12 cellular contexts compared by ENCODE assay signal in the genomic region with DNA sequence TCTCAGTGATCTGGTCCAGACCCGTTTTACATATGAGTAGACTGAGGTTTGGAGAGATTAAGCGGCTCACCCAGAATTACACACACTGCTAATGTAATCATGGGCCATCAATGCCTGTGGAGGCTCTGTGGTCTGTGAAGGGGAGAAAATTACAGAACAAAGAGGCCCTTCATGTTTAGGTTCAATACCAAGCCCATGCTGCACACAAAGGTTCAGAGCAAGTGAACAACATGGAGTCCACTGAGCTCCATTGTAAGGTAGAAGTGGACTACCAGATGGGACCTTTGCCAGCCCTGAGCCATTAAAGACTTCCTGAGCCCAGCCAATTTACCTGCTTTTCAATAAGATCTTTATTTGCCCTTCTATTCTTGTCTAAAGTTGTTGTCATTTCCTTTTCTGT.
"Had no signal": no experiment of that assay in that cellular context is flagged by ENCODE, and none has a peak within 500 bp of the region (broad histone marks: within the 10 kb centered on the region; RNA-seq: fewer than 3 reads in every experiment).

No MANE protein-coding gene starts in this region.

- H3K27ac ChIP-seq: adrenal gland, body of pancreas, sigmoid colon had no signal

- H3K27ac Mint-ChIP-seq: dendritic cell treated with granulocyte-macrophage colony-stimulating factor and Interleukin-4, amounts not matched to agents 40 ng/mL and 50 ng/mL, for 4 days; natural killer cell; T-helper 17 cell had no signal

- H3K27me3 Mint-ChIP-seq: central memory CD8-positive, alpha-beta T cell; dendritic cell treated with granulocyte-macrophage colony-stimulating factor and Interleukin-4, amounts not matched to agents 40 ng/mL and 50 ng/mL, for 4 days; T-helper 17 cell had no signal

- H3K27me3 ChIP-seq: body of pancreas, sigmoid colon had no signal

- H3K36me3 ChIP-seq: adrenal gland, sigmoid colon had no signal

- H3K4me3 ChIP-seq: adrenal gland, body of pancreas, sigmoid colon had no signal

- H3K4me1 ChIP-seq: adrenal gland, body of pancreas, sigmoid colon had no signal

- H3K9me3 ChIP-seq: adrenal gland, body of pancreas, sigmoid colon had no signal

- H3K4me3 Mint-ChIP-seq: central memory CD8-positive, alpha-beta T cell; dendritic cell treated with granulocyte-macrophage colony-stimulating factor and Interleukin-4, amounts not matched to agents 40 ng/mL and 50 ng/mL, for 4 days; natural killer cell; T-helper 17 cell had no signal

- H3K36me3 Mint-ChIP-seq: natural killer cell had no signal

- H3K4me1 Mint-ChIP-seq: central memory CD8-positive, alpha-beta T cell; natural killer cell; T-helper 17 cell had no signal

- DNase-seq: activated naive CD4-positive, alpha-beta T cell treated with anti-CD3 and anti-CD28 coated beads, Interleukin-2, amount 50 U/mL, for 16 hours; adrenal gland; body of pancreas; erythroblast; natural killer cell; sigmoid colon; stimulated activated CD4-positive, alpha-beta T cell treated with anti-CD3 and anti-CD28 coated beads, Interleukin-12 subunit alpha, Interleukin-12 subunit beta, amount 100 ng/mL, for 4 hours; stimulated activated naive CD4-positive, alpha-beta T cell treated with Interleukin-2 at 50 U/mL for 16 hours; T-helper 17 cell; trophoblast cell had no signal

- H3K9me3 Mint-ChIP-seq: dendritic cell treated with granulocyte-macrophage colony-stimulating factor and Interleukin-4, amounts not matched to agents 40 ng/mL and 50 ng/mL, for 4 days; natural killer cell had no signal
